Comparison of ENCODE assay signal across 14 cellular contexts in genomic region chr2:15546297-15547098, GRCh38. TPM values are rescaled to one million over a fixed set of nuclear protein-coding genes. Genes with fewer than 3 reads are reported as not detected.
A peak's percentile ranks its signal among the peaks of the same experiment; 100 is the strongest.
DNase-seq lines count a peak whose midpoint lies in the region; ATAC-seq and TF ChIP-seq lines count a peak whose summit lies in the region.
"Had no signal": no experiment of that assay in that cellular context is flagged by ENCODE, and none has a peak within 500 bp of the region (broad histone marks: within the 10 kb centered on the region; RNA-seq: fewer than 3 reads in every experiment).

No MANE protein-coding gene starts in this region.

- H3K9me3 ChIP-seq in OCI-LY1 (ENCODE audit: low read length) (no peaks in the 10 kb centered on the region), endodermal cell (ENCODE audit: control insufficient read depth, low read length) (no peaks in the 10 kb centered on the region)

- no peaks in the 10 kb centered on the region for H3K79me2 ChIP-seq in OCI-LY1 (ENCODE audit: insufficient read depth, low read length)

- no peak overlapping the region for H3K4me2 ChIP-seq in OCI-LY1 (ENCODE audit: low read length)

- H3K27ac ChIP-seq in 22Rv1 (no peak overlapping the region), OCI-LY1 (ENCODE audit: low read depth, low read length, poor library complexity, severe bottlenecking) (no peak overlapping the region), endodermal cell (ENCODE audit: low read depth, low read length) (no peak overlapping the region)
- H3K27ac ChIP-seq: HL-60 had no signal

- peaks cover under 1% of the 10 kb centered on the region for H3K9me3 Mint-ChIP-seq in endodermal cell
- H3K9me3 Mint-ChIP-seq: activated naive CD8-positive, alpha-beta T cell treated with anti-CD3 and anti-CD28 coated beads, Interleukin-2, amount 50 U/mL, for 24 hours; stimulated activated naive CD8-positive, alpha-beta T cell treated with anti-CD3 and anti-CD28 coated beads, Interleukin-15, amount 100 ng/mL, for 72 hours had no signal

- TF ChIP-seq CTCF in 22Rv1 (IDR thresholded peaks at IDR 0.05) (peak; percentile 84), GM12864 (IDR thresholded peaks at IDR 0.05; ENCODE audit: low read depth, low read length, missing control alignments) (peak; percentile 30), OCI-LY1 (IDR thresholded peaks at IDR 0.05; ENCODE audit: low read length) (peak; percentile 61), endodermal cell (conservative IDR thresholded peaks at IDR 0.05) (peak; percentile 80)

- H3K36me3 Mint-ChIP-seq in endodermal cell (ENCODE audit: low read depth) = peaks cover 13% of the 10 kb centered on the region

- H3K36me3 ChIP-seq in OCI-LY1 (ENCODE audit: insufficient read depth, low read length) (peaks cover 3% of the 10 kb centered on the region; the same call in 1 of the 2 replicates), endodermal cell (ENCODE audit: control insufficient read depth, insufficient read depth, low read length) (peaks cover 7% of the 10 kb centered on the region)

- H2AFZ ChIP-seq in OCI-LY1 (ENCODE audit: low read length) = no peak overlapping the region

- H3K4me1 Mint-ChIP-seq in endodermal cell = peaks cover 3% of the 10 kb centered on the region
- H3K4me1 Mint-ChIP-seq: stimulated activated naive CD8-positive, alpha-beta T cell treated with anti-CD3 and anti-CD28 coated beads, Interleukin-15, amount 100 ng/mL, for 72 hours had no signal

- no peaks in the 10 kb centered on the region for H3K27me3 ChIP-seq in OCI-LY1 (ENCODE audit: insufficient read depth, low read length)
- no peaks in the 10 kb centered on the region for H3K27me3 ChIP-seq in endodermal cell (ENCODE audit: control insufficient read depth, insufficient read depth, low read length, poor library complexity, severe bottlenecking)

- no peak overlapping the region for H3K4me3 Mint-ChIP-seq in endodermal cell
- H3K4me3 Mint-ChIP-seq: activated naive CD8-positive, alpha-beta T cell treated with anti-CD3 and anti-CD28 coated beads, Interleukin-2, amount 50 U/mL, for 24 hours; stimulated activated naive CD8-positive, alpha-beta T cell treated with anti-CD3 and anti-CD28 coated beads, Interleukin-15, amount 100 ng/mL, for 72 hours had no signal

- H3K4me1 ChIP-seq in OCI-LY1 (ENCODE audit: insufficient read depth, low read length, severe bottlenecking) (no peaks in the 10 kb centered on the region), endodermal cell (ENCODE audit: control insufficient read depth, insufficient read depth, low read length) (no peaks in the 10 kb centered on the region)

- no peak overlapping the region for H3K4me3 ChIP-seq in GM12864 (ENCODE audit: low read depth, low read length)
- no peak overlapping the region for H3K4me3 ChIP-seq in OCI-LY1 (ENCODE audit: low read depth, low read length, poor library complexity, severe bottlenecking)
- H3K4me3 ChIP-seq in endodermal cell (ENCODE audit: low read length) = no peak overlapping the region

- no peak for ATAC-seq in GM19463 (IDR thresholded peaks at IDR 0.05; ENCODE audit: unreplicated experiment)
- ATAC-seq: activated naive CD8-positive, alpha-beta T cell treated with anti-CD3 and anti-CD28 coated beads, Interleukin-2, amount 50 U/mL, for 24 hours; stimulated activated naive CD8-positive, alpha-beta T cell treated with anti-CD3 and anti-CD28 coated beads, Interleukin-15, amount 100 ng/mL, for 72 hours had no signal

- H3K9ac ChIP-seq in OCI-LY1 (ENCODE audit: low read length) = no peak overlapping the region
- H3K9ac ChIP-seq in endodermal cell (ENCODE audit: extremely low read depth, low read length, poor library complexity, severe bottlenecking) = no peak overlapping the region

- H3K9me2 ChIP-seq in OCI-LY1 (ENCODE audit: low read depth, low read length) = no peaks in the 10 kb centered on the region

- no peak overlapping the region for H3K27ac Mint-ChIP-seq in endodermal cell
- H3K27ac Mint-ChIP-seq: activated naive CD8-positive, alpha-beta T cell treated with anti-CD3 and anti-CD28 coated beads, Interleukin-2, amount 50 U/mL, for 24 hours; stimulated activated naive CD8-positive, alpha-beta T cell treated with anti-CD3 and anti-CD28 coated beads, Interleukin-15, amount 100 ng/mL, for 72 hours had no signal

- no peaks in the 10 kb centered on the region for H4K20me1 ChIP-seq in OCI-LY1 (ENCODE audit: insufficient read depth, low read length)

- H3K27me3 Mint-ChIP-seq in endodermal cell (ENCODE audit: insufficient read depth) = no peaks in the 10 kb centered on the region
- H3K27me3 Mint-ChIP-seq: activated naive CD8-positive, alpha-beta T cell treated with anti-CD3 and anti-CD28 coated beads, Interleukin-2, amount 50 U/mL, for 24 hours; stimulated activated naive CD8-positive, alpha-beta T cell treated with anti-CD3 and anti-CD28 coated beads, Interleukin-15, amount 100 ng/mL, for 72 hours had no signal

- H3F3A ChIP-seq in OCI-LY1 (ENCODE audit: insufficient read depth, low read length) = no peaks in the 10 kb centered on the region

- DNase-seq in GM12864 (ENCODE audit: low read depth) = no peak
- no peak for DNase-seq in endodermal cell
- DNase-seq in DMS153 (lab: John Stamatoyannopoulos, UW) = no peak
- DNase-seq in activated naive CD4-positive, alpha-beta T cell treated with Interleukin-2 at 50 U/mL for 16 hours = no peak
- no peak for DNase-seq in GF-D8 (lab: John Stamatoyannopoulos, UW)
- DNase-seq: activated naive CD8-positive, alpha-beta T cell treated with anti-CD3 and anti-CD28 coated beads, Interleukin-2, amount 50 U/mL, for 24 hours; islet precursor cell; NCI-H226; stimulated activated naive CD8-positive, alpha-beta T cell treated with anti-CD3 and anti-CD28 coated beads, Interleukin-15, amount 100 ng/mL, for 72 hours; T1000 had no signal

- 84 to 87% methylated on average over 7 to 10 of the region's 11 CpGs for WGBS in endodermal cell (ENCODE audit: insufficient coverage in 1 of 2, insufficient read length in 1 of 2), 2 experiments

RNA-seq across cellular contexts. Expression of gene NBAS, which starts 14.6 kb away (rescaled TPM):
- 10 to 100 TPM; 47.4 to 54.7 TPM for total RNA-seq in endodermal cell
- polyA plus RNA-seq in endodermal cell (2013, experiment 1 of 2) = 43.5 TPM
- 47.2 TPM for polyA plus RNA-seq in endodermal cell (2013, experiment 2 of 2)

RNA-seq across cellular contexts. Expression of gene DDX1, which starts 45.2 kb away (rescaled TPM):
- 100 to 1,000 TPM; 116 to 126 TPM for total RNA-seq in endodermal cell
- polyA plus RNA-seq in endodermal cell (2013, experiment 1 of 2) = 109 TPM
- 105 TPM for polyA plus RNA-seq in endodermal cell (2013, experiment 2 of 2)

Comparison
In these comparisons a context has a peak if more than half of its experiments do, and no peak if none do; other contexts are left out.
1. CTCF ChIP-seq: peak in every context shown above with its lines; median percentile 84 in 22Rv1; 80 in endodermal cell; 61 in OCI-LY1; 30 in GM12864.